Comparison of ENCODE assay signal across 8 cellular contexts in the genomic region with DNA sequence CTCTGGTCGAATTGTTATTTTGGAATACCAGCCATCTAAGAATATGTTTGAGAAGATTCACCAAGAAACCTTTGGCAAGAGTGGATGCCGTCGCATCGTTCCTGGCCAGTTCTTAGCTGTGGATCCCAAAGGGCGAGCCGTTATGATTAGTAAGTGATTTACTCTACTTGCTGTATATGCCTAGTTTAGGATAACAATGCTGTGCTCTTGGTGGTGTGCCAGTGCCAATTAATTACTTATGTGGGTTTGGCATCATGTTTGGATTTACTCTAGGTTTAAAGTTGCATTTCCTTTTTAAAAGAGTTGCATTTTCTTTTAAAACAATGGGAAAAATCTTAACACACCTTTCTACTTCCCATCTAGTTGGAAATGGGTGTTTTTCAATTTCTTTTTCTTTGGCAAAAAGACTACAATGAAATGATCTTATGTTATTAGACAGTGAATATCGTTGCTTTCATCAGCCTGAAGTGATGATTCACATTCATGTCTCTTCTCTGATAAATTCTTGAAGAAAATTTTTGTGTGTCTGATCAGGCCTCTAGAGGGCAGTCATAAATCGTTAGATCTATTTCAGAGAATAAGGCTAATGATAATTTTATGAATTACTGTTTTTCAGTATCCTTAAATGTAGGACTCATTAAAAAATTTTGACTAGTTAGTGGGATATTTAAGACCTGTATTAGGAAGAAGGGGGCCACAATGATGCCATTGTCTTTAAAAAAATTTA. TPM values are rescaled to one million over a fixed set of nuclear protein-coding genes. Genes with fewer than 3 reads are reported as not detected.
A peak's percentile ranks its signal among the peaks of the same experiment; 100 is the strongest.
DNase-seq lines count a peak whose midpoint lies in the region; ATAC-seq and TF ChIP-seq lines count a peak whose summit lies in the region.

No MANE protein-coding gene starts in this region.

- peaks cover 38% of the 10 kb centered on the region for H3K4me1 Mint-ChIP-seq in nephron progenitor cell

- H3K27ac Mint-ChIP-seq in nephron progenitor cell = no peak overlapping the region

- H3K27me3 ChIP-seq in ACC112 (ENCODE audit: insufficient read depth, low read length) (no peaks in the 10 kb centered on the region), Peyer's patch (no peaks in the 10 kb centered on the region), dorsolateral prefrontal cortex (no peaks in the 10 kb centered on the region)

- no peaks in the 10 kb centered on the region for H3K9me3 Mint-ChIP-seq in nephron progenitor cell

- intact Hi-C loops in dorsolateral prefrontal cortex (cut with DNase I) = loop anchor here (2.0 to 5.0 kb wide), 2 partner anchors 123 to 126 kb away; no protein-coding TSS in a partner anchor

- H3K27me3 Mint-ChIP-seq in nephron progenitor cell (ENCODE audit: low read depth, poor library complexity) = peaks cover 3% of the 10 kb centered on the region

- H3K79me2 ChIP-seq in ACC112 (ENCODE audit: control insufficient read depth, insufficient read depth, low read length, unreplicated experiment) = peaks cover 86% of the 10 kb centered on the region

- no peak for ATAC-seq in GM18511 (IDR thresholded peaks at IDR 0.05; ENCODE audit: unreplicated experiment)

- H2AFZ ChIP-seq in ACC112 (ENCODE audit: low read length, unreplicated experiment) = no peak overlapping the region

- DNase-seq in GM03348 (ENCODE audit: low spot score) (peak; percentile 78), Peyer's patch (no peak), dorsolateral prefrontal cortex (no peak), nephron progenitor cell (no peak), iPS-NIHi7 (ENCODE audit: extremely low spot score) (no peak), T-helper 9 cell (no peak)

- H3K4me3 Mint-ChIP-seq in nephron progenitor cell = no peak overlapping the region

- TF ChIP-seq POLR2A in Peyer's patch (IDR thresholded peaks at IDR 0.05) = no peak

- H3K36me3 Mint-ChIP-seq in nephron progenitor cell (ENCODE audit: low read depth) = peaks cover 79% of the 10 kb centered on the region

- TF ChIP-seq CTCF in Peyer's patch (IDR thresholded peaks at IDR 0.05) (peak; percentile 11 to 66 (median 57)), dorsolateral prefrontal cortex (IDR thresholded peaks at IDR 0.05 in 54 of 56, conservative IDR thresholded peaks at IDR 0.05 in 2 of 56; ENCODE audit: low read depth in 1 of 56, partially characterized antibody in 56 of 56) (peak; percentile 38 to 74 (median 60)), nephron progenitor cell (IDR thresholded peaks at IDR 0.05) (peak; percentile 35)

- H3K27ac ChIP-seq in ACC112 (ENCODE audit: low read depth, low read length) (peak overlapping the region; percentile 64), Peyer's patch (no peak overlapping the region), dorsolateral prefrontal cortex (no peak overlapping the region)

- H3K4me1 ChIP-seq in ACC112 (ENCODE audit: control insufficient read depth, insufficient read depth, low read length, unreplicated experiment) (peaks cover 23% of the 10 kb centered on the region), Peyer's patch (peaks cover 0 to 31% (median 3%) of the 10 kb centered on the region in 4 donors)

- H3K4me3 ChIP-seq in ACC112 (ENCODE audit: low read depth, low read length) = peak overlapping the region; percentile 23
- H3K4me3 ChIP-seq in Peyer's patch = no peak overlapping the region
- peak overlapping the region in 32 of 59 donors; percentile 1 to 37 (median 18) for H3K4me3 ChIP-seq in dorsolateral prefrontal cortex

- peaks cover 49% of the 10 kb centered on the region for H3K36me3 ChIP-seq in ACC112 (ENCODE audit: insufficient read depth, low read length)
- H3K36me3 ChIP-seq in Peyer's patch = peaks cover 0 to 73% (median 0%) of the 10 kb centered on the region in 3 donors

- H3K9me3 ChIP-seq in Peyer's patch = no peaks in the 10 kb centered on the region

RNA-seq across cellular contexts. Expression of gene SF3B3, which starts 5.6 kb away (rescaled TPM):
- total RNA-seq in Peyer's patch (100 to 1,000 TPM in 1 of 4 donors, 10 to 100 TPM in 3; 48.5 to 119 (median 94.9) TPM), dorsolateral prefrontal cortex (100 to 1,000 TPM; 141 to 244 (median 179) TPM)

RNA-seq across cellular contexts. Expression of gene COG4, which starts 5.9 kb away (rescaled TPM):
- total RNA-seq in Peyer's patch = 10 to 100 TPM; 71.3 to 99.0 (median 75.8) TPM
- 10 to 100 TPM; 33.6 to 68.0 (median 51.2) TPM for total RNA-seq in dorsolateral prefrontal cortex

Comparison
In these comparisons a context has a peak if more than half of its experiments do, and no peak if none do; other contexts are left out.
1. H3K4me3 ChIP-seq: peak in ACC112 (single experiment) and dorsolateral prefrontal cortex (32 of 59); none in Peyer's patch (0 of 4).
2. Peak in every context shown above with its lines, with median percentiles within 50 percentile points of each other: CTCF ChIP-seq.